17 cellular contexts compared by ENCODE assay signal in the genomic region with DNA sequence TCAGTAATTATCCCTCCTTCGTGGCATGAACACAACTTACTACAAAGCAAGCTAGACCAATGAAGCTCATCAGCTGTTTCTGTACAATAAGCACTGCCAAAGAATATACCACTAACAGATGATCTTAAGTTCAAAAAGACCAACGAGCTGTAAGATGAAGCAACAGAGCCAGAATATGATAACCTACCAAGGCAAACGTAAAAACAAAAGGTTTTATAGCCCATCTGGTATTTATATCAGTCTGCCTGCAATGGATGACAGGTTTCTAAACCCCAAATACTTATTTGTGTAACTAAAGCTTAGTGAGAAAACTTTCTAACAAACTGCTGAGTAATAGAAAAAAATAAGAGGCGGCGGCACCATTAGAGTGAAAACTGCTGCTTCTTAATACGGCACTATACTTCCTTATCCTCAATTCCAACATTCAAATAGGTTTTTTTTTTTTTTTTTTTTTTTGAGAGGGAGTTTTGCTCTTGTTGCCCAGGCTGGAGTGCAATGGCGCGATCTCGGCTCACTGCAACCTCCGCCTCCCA. TPM values are rescaled to one million over a fixed set of nuclear protein-coding genes. Genes with fewer than 3 reads are reported as not detected.
DNase-seq lines count a peak whose midpoint lies in the region; ATAC-seq, FAIRE-seq and TF ChIP-seq lines count a peak whose summit lies in the region.
"Had no signal": no experiment of that assay in that cellular context is flagged by ENCODE, and none has a peak within 500 bp of the region (broad histone marks: within the 10 kb centered on the region; RNA-seq: fewer than 3 reads in every experiment).

No MANE protein-coding gene starts in this region.

- TF ChIP-seq EP300 in HepG2 (IDR thresholded peaks at IDR 0.05; ENCODE audit: low read depth in 2 of 2, low read length in 2 of 2), result no peak
- no peak for TF ChIP-seq EP300 in HepG2 (CRISPR knock-in tag; IDR thresholded peaks at IDR 0.05; ENCODE audit: borderline replicate concordance)

- no peak overlapping the region for H3K9ac ChIP-seq in HepG2 (ENCODE audit: insufficient read depth, low read depth, low read length)
- H3K9ac ChIP-seq: BLaER1 had no signal

- H3K27me3 ChIP-seq in HepG2 (ENCODE audit: control insufficient read depth in 1 of 2, insufficient read depth in 2 of 2, low read length in 2 of 2), result no peaks in the 10 kb centered on the region
- no peaks in the 10 kb centered on the region for H3K27me3 ChIP-seq in right lobe of liver
- H3K27me3 ChIP-seq in PC-9 (ENCODE audit: insufficient read depth, low read depth), result no peaks in the 10 kb centered on the region
- no peaks in the 10 kb centered on the region for H3K27me3 ChIP-seq in hepatocyte
- H3K27me3 ChIP-seq: BLaER1, MG63, SJSA1 had no signal

- TF ChIP-seq CTCF in HepG2 (CRISPR knock-in tag; IDR thresholded peaks at IDR 0.05) (no peak), right lobe of liver (IDR thresholded peaks at IDR 0.05) (no peak), PC-9 (conservative IDR thresholded peaks at IDR 0.05) (no peak), hepatocyte (IDR thresholded peaks at IDR 0.05; ENCODE audit: poor library complexity) (no peak)

- no peak overlapping the region for H3K4me2 ChIP-seq in HepG2 (ENCODE audit: low read depth, low read length)
- H3K4me2 ChIP-seq in PC-9, result no peak overlapping the region
- no peak overlapping the region for H3K4me2 ChIP-seq in hepatocyte
- H3K4me2 ChIP-seq: BLaER1 had no signal

- 95% methylated on average over 10 of the region's 10 CpGs for WGBS in HepG2 (ENCODE audit: low lambda C conversion rate)
- 95% methylated on average over 10 of the region's 10 CpGs for WGBS in right lobe of liver (ENCODE audit: insufficient coverage, low coverage, low lambda C conversion rate, missing lambda C conversion rate)
- WGBS in hepatocyte (ENCODE audit: low lambda C conversion rate, missing lambda C conversion rate), result 70% methylated on average over 10 of the region's 10 CpGs

- ATAC-seq in HepG2 (no peak), right lobe of liver (no peak), GM19455 (IDR thresholded peaks at IDR 0.05; ENCODE audit: unreplicated experiment) (no peak), GM18868 (IDR thresholded peaks at IDR 0.05; ENCODE audit: unreplicated experiment) (no peak)
- ATAC-seq: Right ventricle myocardium inferior had no signal

- TF ChIP-seq RAD21 in HepG2 (CRISPR knock-in tag; IDR thresholded peaks at IDR 0.05), result no peak

- intact Hi-C loops in HepG2 (cut with micrococcal nuclease; ENCODE audit: unreplicated experiment) (no loop called here), right lobe of liver (cut with DNase I) (no loop called here), PC-9 (cut with micrococcal nuclease; ENCODE audit: unreplicated experiment) (no loop called here)

- no peak for FAIRE-seq in HepG2 (lab: Jason Lieb, UNC)
- FAIRE-seq: GM12892 had no signal

- peaks cover 31% of the 10 kb centered on the region for H3F3A ChIP-seq in PC-9 (ENCODE audit: insufficient read depth, low read depth)

- H3K9me2 ChIP-seq in PC-9 (ENCODE audit: insufficient read depth) (no peaks in the 10 kb centered on the region), hepatocyte (replicated peaks; ENCODE audit: insufficient read depth) (no peaks in the 10 kb centered on the region)

- H3K36me3 ChIP-seq in HepG2 (replicated peaks in 1 of 2; ENCODE audit: control insufficient read depth in 1 of 2, insufficient read depth in 2 of 2, low read length in 2 of 2) (peaks cover 17 to 69% of the 10 kb centered on the region in 2 experiments), right lobe of liver (peaks cover 3 to 47% (median 20%) of the 10 kb centered on the region in 4 donors), PC-9 (ENCODE audit: low read depth) (peaks cover 46% of the 10 kb centered on the region), hepatocyte (replicated peaks; ENCODE audit: insufficient read depth, low read depth) (no peaks in the 10 kb centered on the region)

- no peaks in the 10 kb centered on the region for H3K9me3 ChIP-seq in HepG2 (ENCODE audit: low read length)
- no peaks in the 10 kb centered on the region for H3K9me3 ChIP-seq in right lobe of liver
- no peaks in the 10 kb centered on the region for H3K9me3 ChIP-seq in PC-9 (ENCODE audit: insufficient read depth, low read depth)
- no peaks in the 10 kb centered on the region for H3K9me3 ChIP-seq in hepatocyte (ENCODE audit: low read depth)
- H3K9me3 ChIP-seq: BLaER1, MG63, SJSA1 had no signal

- H2AFZ ChIP-seq in HepG2 (ENCODE audit: low read length) (no peak overlapping the region), PC-9 (no peak overlapping the region), hepatocyte (no peak overlapping the region)

- DNase-seq in HepG2 (ENCODE audit: low spot score) (no peak), right lobe of liver (no peak), PC-9 (no peak), hepatocyte (ENCODE audit: low spot score) (peak; percentile 7), erythroblast (lab: John Stamatoyannopoulos, UW) (no peak)
- DNase-seq: CD4-positive, alpha-beta T cell; DND-41; MG63; NCI-H1417 treated with DMSO at 0.1 percent for 48 hours; NCI-H187 treated with DMSO at 0.1 percent for 48 hours; NCI-H526 had no signal

- H3K27ac ChIP-seq in HepG2 (ENCODE audit: extremely low read length, insufficient read depth, low read length) (no peak overlapping the region), right lobe of liver (no peak overlapping the region), PC-9 (0 out of 2 replicates have a peak overlapping the region, but pooled peaks have one; percentile 4), hepatocyte (no peak overlapping the region)
- H3K27ac ChIP-seq: BLaER1, SJSA1 had no signal

- CTCF ChIA-PET in HepG2 (lab: Yijun Ruan, JAX; ENCODE audit: low intra/inter-chr PET ratio, low total read pairs), result no interaction called here
- CTCF ChIA-PET in PC-9 (lab: Charles Lee), result no interaction called here

- BruUV-seq in HepG2 (replicated peaks; lab: Mats Ljungman, UMichigan), result no TSS peak
- BruUV-seq in PC-9 (replicated peaks; lab: Mats Ljungman, UMichigan), result no TSS peak

- POLR2A ChIA-PET in HepG2 (lab: Yijun Ruan, JAX) (no interaction called here), PC-9 (lab: Charles Lee; ENCODE audit: unreplicated experiment) (no interaction called here)

- in situ Hi-C loops in HepG2 (cut with HindIII; ENCODE audit: extremely low pct_ligation_motif_present, low pct_unique_long_range_greater_than_20kb), result no loop called here

- H3K4me3 ChIP-seq in HepG2 (replicated peaks in 1 of 3; ENCODE audit: insufficient read depth in 1 of 3, low read depth in 2 of 3, low read length in 3 of 3), result no peak overlapping the region
- no peak overlapping the region for H3K4me3 ChIP-seq in right lobe of liver
- H3K4me3 ChIP-seq in PC-9, result no peak overlapping the region
- no peak overlapping the region for H3K4me3 ChIP-seq in hepatocyte
- H3K4me3 ChIP-seq: BLaER1, MG63, SJSA1 had no signal

- H4K20me1 ChIP-seq in HepG2 (ENCODE audit: insufficient read depth, low read length) (no peaks in the 10 kb centered on the region), PC-9 (ENCODE audit: insufficient read depth) (0 out of 2 replicates have a peak, but pooled peaks cover 5% of the 10 kb centered on the region), hepatocyte (ENCODE audit: insufficient read depth, poor library complexity, severe bottlenecking) (no peaks in the 10 kb centered on the region)
- H4K20me1 ChIP-seq: BLaER1 had no signal

- no peak for TF ChIP-seq POLR2A in HepG2 (IDR thresholded peaks at IDR 0.05; ENCODE audit: insufficient read depth in 1 of 2, low read depth in 2 of 2, low read length in 2 of 2)
- TF ChIP-seq POLR2A in right lobe of liver (IDR thresholded peaks at IDR 0.05), result no peak
- TF ChIP-seq POLR2A in erythroblast (IDR thresholded peaks at IDR 0.05; ENCODE audit: low read length), result no peak

- H3K4me1 ChIP-seq in HepG2 (ENCODE audit: insufficient read depth, low read length) (peaks cover 10% of the 10 kb centered on the region), right lobe of liver (no peaks in the 10 kb centered on the region), PC-9 (replicated peaks; ENCODE audit: insufficient read depth) (no peaks in the 10 kb centered on the region), hepatocyte (ENCODE audit: insufficient read depth) (no peaks in the 10 kb centered on the region)
- H3K4me1 ChIP-seq: BLaER1, SJSA1 had no signal

- H3K79me2 ChIP-seq in HepG2 (ENCODE audit: insufficient read depth, low read length), result no peaks in the 10 kb centered on the region
- no peaks in the 10 kb centered on the region for H3K79me2 ChIP-seq in PC-9 (ENCODE audit: low read depth)
- H3K79me2 ChIP-seq in hepatocyte, result no peaks in the 10 kb centered on the region

RNA-seq across cellular contexts. Expression of a gene that starts 22.2 kb away (rescaled TPM):
- 1,213 and 1,462 TPM in 2 replicates for total RNA-seq in HepG2 (2016; rRNA removed; fragmentation: Illumina TruSeq; extraction: Trizol)
- total RNA-seq in HepG2 (2016; cell fraction: cytosol; rRNA removed; fragmentation: Illumina TruSeq; extraction: Trizol; ENCODE audit: low read depth), result 3,248 and 3,475 TPM in 2 replicates
- total RNA-seq in HepG2 (2016; cell fraction: insoluble cytoplasmic fraction; rRNA removed; fragmentation: Illumina TruSeq; extraction: Trizol), result 1,244 and 1,442 TPM in 2 replicates
- 1,855 and 2,042 TPM in 2 replicates for total RNA-seq in HepG2 (2016; cell fraction: membrane; rRNA removed; fragmentation: Illumina TruSeq; extraction: Trizol)
- total RNA-seq in HepG2 (2016; cell fraction: nucleus; rRNA removed; fragmentation: Illumina TruSeq; extraction: Trizol), result 411 and 427 TPM in 2 replicates
- polyA plus RNA-seq in HepG2 (2011; rRNA removed), result 670 and 790 TPM in 2 replicates
- 823 and 1,054 TPM in 2 replicates for polyA plus RNA-seq in HepG2 (2011; cell fraction: cytosol; rRNA removed)
- polyA plus RNA-seq in HepG2 (2011; cell fraction: nucleus; rRNA removed), result 217 and 230 TPM in 2 replicates
- 662 and 954 TPM in 2 replicates for polyA plus RNA-seq in HepG2 (2012)
- 3,109 and 3,480 TPM in 2 replicates for polyA plus RNA-seq in HepG2 (2016; cell fraction: cytosol; fragmentation: Illumina TruSeq; extraction: Trizol; ENCODE audit: low read depth)
- polyA plus RNA-seq in HepG2 (2016; cell fraction: insoluble cytoplasmic fraction; fragmentation: Illumina TruSeq; extraction: Trizol; ENCODE audit: low read depth), result 1,218 and 1,270 TPM in 2 replicates
- 1,530 and 1,727 TPM in 2 replicates for polyA plus RNA-seq in HepG2 (2016; cell fraction: membrane; fragmentation: Illumina TruSeq; extraction: Trizol; ENCODE audit: low read depth)
- polyA plus RNA-seq in HepG2 (2016; cell fraction: nucleus; fragmentation: Illumina TruSeq; extraction: Trizol; ENCODE audit: insufficient read depth, low read depth), result 589 and 653 TPM in 2 replicates
- 231 and 251 TPM in 2 replicates for polyA minus RNA-seq in HepG2 (2011; rRNA and poly(A)+ RNA removed; ENCODE audit: low replicate concordance)
- 123 and 148 TPM in 2 replicates for polyA minus RNA-seq in HepG2 (2011; cell fraction: cytosol; rRNA and poly(A)+ RNA removed)
- polyA minus RNA-seq in HepG2 (2011; cell fraction: nucleus; rRNA and poly(A)+ RNA removed), result 67.9 and 74.3 TPM in 2 replicates
- total RNA-seq in right lobe of liver, result 100 to 1,000 TPM; 123 to 422 (median 176) TPM
- total RNA-seq in PC-9 (2021), result 600 and 826 TPM in 2 replicates
- total RNA-seq in hepatocyte, result 290 and 326 TPM in 2 replicates
- polyA plus RNA-seq in hepatocyte, result 480 and 531 TPM in 2 replicates

RNA-seq across cellular contexts. Expression of a gene that starts 35.0 kb away (rescaled TPM):
- total RNA-seq in HepG2 (2016; rRNA removed; fragmentation: Illumina TruSeq; extraction: Trizol) (516 and 689 TPM in 2 replicates), right lobe of liver (10 to 100 TPM; 31.1 to 88.1 (median 47.0) TPM), PC-9 (2021) (115 and 172 TPM in 2 replicates), hepatocyte (50.9 and 63.2 TPM in 2 replicates)
- total RNA-seq in HepG2 (2016; cell fraction: cytosol; rRNA removed; fragmentation: Illumina TruSeq; extraction: Trizol; ENCODE audit: low read depth), result 170 and 196 TPM in 2 replicates
- 532 and 791 TPM in 2 replicates for total RNA-seq in HepG2 (2016; cell fraction: insoluble cytoplasmic fraction; rRNA removed; fragmentation: Illumina TruSeq; extraction: Trizol)
- 214 and 233 TPM in 2 replicates for total RNA-seq in HepG2 (2016; cell fraction: membrane; rRNA removed; fragmentation: Illumina TruSeq; extraction: Trizol)
- total RNA-seq in HepG2 (2016; cell fraction: nucleus; rRNA removed; fragmentation: Illumina TruSeq; extraction: Trizol), result 167 and 182 TPM in 2 replicates
- polyA plus RNA-seq in HepG2 (2011; rRNA removed) (195 and 295 TPM in 2 replicates), hepatocyte (106 and 122 TPM in 2 replicates)
- polyA plus RNA-seq in HepG2 (2011; cell fraction: cytosol; rRNA removed), result 252 and 270 TPM in 2 replicates
- 48.6 and 52.8 TPM in 2 replicates for polyA plus RNA-seq in HepG2 (2011; cell fraction: nucleus; rRNA removed)
- 169 and 175 TPM in 2 replicates for polyA plus RNA-seq in HepG2 (2012)
- 162 and 186 TPM in 2 replicates for polyA plus RNA-seq in HepG2 (2016; cell fraction: cytosol; fragmentation: Illumina TruSeq; extraction: Trizol; ENCODE audit: low read depth)
- 628 and 715 TPM in 2 replicates for polyA plus RNA-seq in HepG2 (2016; cell fraction: insoluble cytoplasmic fraction; fragmentation: Illumina TruSeq; extraction: Trizol; ENCODE audit: low read depth)
- 161 and 191 TPM in 2 replicates for polyA plus RNA-seq in HepG2 (2016; cell fraction: membrane; fragmentation: Illumina TruSeq; extraction: Trizol; ENCODE audit: low read depth)
- polyA plus RNA-seq in HepG2 (2016; cell fraction: nucleus; fragmentation: Illumina TruSeq; extraction: Trizol; ENCODE audit: insufficient read depth, low read depth), result 247 and 257 TPM in 2 replicates
- polyA minus RNA-seq in HepG2 (2011; rRNA and poly(A)+ RNA removed; ENCODE audit: low replicate concordance), result 45.8 and 143 TPM in 2 replicates
- 27.9 and 30.1 TPM in 2 replicates for polyA minus RNA-seq in HepG2 (2011; cell fraction: cytosol; rRNA and poly(A)+ RNA removed)
- 38.6 and 43.3 TPM in 2 replicates for polyA minus RNA-seq in HepG2 (2011; cell fraction: nucleus; rRNA and poly(A)+ RNA removed)
